ENCODE assay signal across 11 cellular contexts in the genomic region with DNA sequence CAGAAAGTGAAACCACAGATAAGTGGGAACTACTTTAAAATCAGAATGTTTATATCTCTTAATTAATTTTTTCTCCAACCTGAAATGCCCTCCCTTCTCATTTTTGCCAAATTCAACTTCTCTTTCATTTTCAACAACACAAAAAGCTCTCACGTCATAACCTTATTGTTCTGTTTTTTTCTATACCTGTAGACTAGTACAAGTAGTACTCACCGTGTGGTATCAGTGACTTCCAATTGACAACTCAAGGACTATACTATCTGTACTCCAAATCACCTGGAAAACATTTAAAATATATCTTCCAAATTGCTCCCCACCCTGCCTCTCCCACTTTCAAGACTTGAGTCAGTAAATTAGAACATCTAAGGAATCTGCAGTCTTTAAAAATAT.
DNase-seq lines count a peak whose midpoint lies in the region; ATAC-seq and TF ChIP-seq lines count a peak whose summit lies in the region.
"Had no signal": no experiment of that assay in that cellular context is flagged by ENCODE, and none has a peak within 500 bp of the region (broad histone marks: within the 10 kb centered on the region; RNA-seq: fewer than 3 reads in every experiment).

No MANE protein-coding gene starts in this region.

- TF ChIP-seq CTCF in BE2C (IDR thresholded peaks at IDR 0.05; ENCODE audit: low read depth, low read length) (no peak), mesothelial cell of epicardium (IDR thresholded peaks at IDR 0.05; ENCODE audit: unreplicated experiment) (no peak)

- peaks cover 34% of the 10 kb centered on the region for H3K9me3 Mint-ChIP-seq in mesothelial cell of epicardium

- no peaks in the 10 kb centered on the region for H3K27me3 ChIP-seq in BE2C
- no peaks in the 10 kb centered on the region for H3K27me3 ChIP-seq in adipocyte (replicated peaks; ENCODE audit: control insufficient read depth, insufficient read depth, low read length)

- peaks cover 8% of the 10 kb centered on the region for H3K27me3 Mint-ChIP-seq in mesothelial cell of epicardium (ENCODE audit: low read depth)

- H3K36me3 ChIP-seq in BE2C (no peaks in the 10 kb centered on the region), adipocyte (ENCODE audit: control insufficient read depth, insufficient read depth, low read length, severe bottlenecking) (no peaks in the 10 kb centered on the region)

- H3K36me3 Mint-ChIP-seq in mesothelial cell of epicardium, result peaks cover 15% of the 10 kb centered on the region

- no peaks in the 10 kb centered on the region for H3K4me1 ChIP-seq in BE2C
- H3K4me1 ChIP-seq in adipocyte (ENCODE audit: control insufficient read depth, insufficient read depth, low read length), result peaks cover 17% of the 10 kb centered on the region

- H3K27ac Mint-ChIP-seq in mesothelial cell of epicardium, result peak overlapping the region; percentile 26
- H3K27ac Mint-ChIP-seq: activated naive CD4-positive, alpha-beta T cell treated with anti-CD3 and anti-CD28 coated beads, Interleukin-2, amount 50 U/mL, for 24 hours; CD8-positive, alpha-beta memory T cell had no signal

- no peak overlapping the region for H3K4me3 Mint-ChIP-seq in mesothelial cell of epicardium
- H3K4me3 Mint-ChIP-seq: activated naive CD4-positive, alpha-beta T cell treated with anti-CD3 and anti-CD28 coated beads, Interleukin-2, amount 50 U/mL, for 24 hours had no signal

- peak overlapping the region; percentile 32 for H3K4me3 ChIP-seq in BE2C (ENCODE audit: low read depth, low read length)
- peak overlapping the region; percentile 81 for H3K4me3 ChIP-seq in adipocyte (ENCODE audit: low read length)

- DNase-seq in BE2C (no peak), adipocyte (ENCODE audit: low read depth) (no peak), mesothelial cell of epicardium (ENCODE audit: low spot score in 2 of 2, unreplicated experiment in 2 of 2) (no peak), NCI-H2081 treated with DMSO at 0.1 percent for 48 hours (lab: John Stamatoyannopoulos, UW) (no peak), NCI-H1092 (lab: John Stamatoyannopoulos, UW) (no peak)
- DNase-seq in stimulated activated naive CD4-positive, alpha-beta T cell treated with Interleukin-2 at 50 U/mL for 16 hours (lab: John Stamatoyannopoulos, UW), result no peak
- DNase-seq: CD8-positive, alpha-beta memory T cell; GDM1 had no signal

- ATAC-seq in HG03175 (IDR thresholded peaks at IDR 0.05; ENCODE audit: unreplicated experiment), result peak; percentile 34
- ATAC-seq in HG03460 (IDR thresholded peaks at IDR 0.05; ENCODE audit: unreplicated experiment), result no peak

- H3K9ac ChIP-seq in adipocyte (ENCODE audit: low read length), result peak overlapping the region; percentile 73

- H3K9me3 ChIP-seq in BE2C, result peaks cover 5% of the 10 kb centered on the region
- peaks cover 18% of the 10 kb centered on the region for H3K9me3 ChIP-seq in adipocyte (ENCODE audit: control insufficient read depth, low read length)

- peaks cover 8% of the 10 kb centered on the region for H3K4me1 Mint-ChIP-seq in mesothelial cell of epicardium
- H3K4me1 Mint-ChIP-seq: activated naive CD4-positive, alpha-beta T cell treated with anti-CD3 and anti-CD28 coated beads, Interleukin-2, amount 50 U/mL, for 24 hours had no signal
